ENCODE assay signal across 8 cellular contexts in genomic region chr11:118908931-118909618, GRCh38. TPM values are rescaled to one million over a fixed set of nuclear protein-coding genes. Genes with fewer than 3 reads are reported as not detected.
DNase-seq lines count a peak whose midpoint lies in the region; ATAC-seq and TF ChIP-seq lines count a peak whose summit lies in the region.

No MANE protein-coding gene starts in this region.

- no peak for TF ChIP-seq CTCF in CD8-positive, alpha-beta T cell (IDR thresholded peaks at IDR 0.05)
- no peak for TF ChIP-seq CTCF in ascending aorta (IDR thresholded peaks at IDR 0.05)
- TF ChIP-seq CTCF in hepatocyte (IDR thresholded peaks at IDR 0.05; ENCODE audit: poor library complexity) = no peak

- CTCF ChIA-PET in CD8-positive, alpha-beta T cell (lab: Charles Lee) = interaction anchor here (0.6 to 7.5 kb wide), 13 partner anchors 7 to 219 kb away, joined by 3 to 92 read pairs (median 4); partner anchors contain the start of genes DDX6 and UPK2

- peaks cover 68% of the 10 kb centered on the region for H3K4me1 ChIP-seq in CD8-positive, alpha-beta T cell (ENCODE audit: insufficient read depth, low read length)
- H3K4me1 ChIP-seq in ascending aorta (peaks cover 31 to 67% of the 10 kb centered on the region in 2 donors), hepatocyte (ENCODE audit: insufficient read depth) (peaks cover 64% of the 10 kb centered on the region)

- H4K20me1 ChIP-seq in hepatocyte (ENCODE audit: insufficient read depth, poor library complexity, severe bottlenecking) = peaks cover 17% of the 10 kb centered on the region

- 5% methylated on average over 10 of the region's 17 CpGs for WGBS in hepatocyte (ENCODE audit: low lambda C conversion rate, missing lambda C conversion rate)

- peak overlapping the region; percentile 91 for H3K4me2 ChIP-seq in hepatocyte

- peaks cover 77% of the 10 kb centered on the region for H3K79me2 ChIP-seq in hepatocyte

- H3K36me3 ChIP-seq in CD8-positive, alpha-beta T cell (ENCODE audit: insufficient read depth, low read length) = peaks cover 31% of the 10 kb centered on the region
- H3K36me3 ChIP-seq in ascending aorta = peaks cover 21 to 33% of the 10 kb centered on the region in 2 donors
- no peaks in the 10 kb centered on the region for H3K36me3 ChIP-seq in hepatocyte (replicated peaks; ENCODE audit: insufficient read depth, low read depth)

- peaks cover 47% of the 10 kb centered on the region for H3K36me3 Mint-ChIP-seq in CD8-positive, alpha-beta T cell

- peaks cover 66% of the 10 kb centered on the region for H3K4me1 Mint-ChIP-seq in CD8-positive, alpha-beta T cell (ENCODE audit: low read depth)

- DNase-seq in CD8-positive, alpha-beta T cell = peak in 2 of 7 experiments; percentile 21 to 54
- peak; percentile 67 for DNase-seq in NCI-H1092 treated with DMSO at 0.1 percent for 48 hours (lab: John Stamatoyannopoulos, UW)
- peak in 1 of 2 donors; percentile 93 for DNase-seq in ascending aorta (ENCODE audit: low spot score in 2 of 2)
- DNase-seq in hepatocyte (ENCODE audit: low spot score) = peak; percentile 95
- DNase-seq in putamen (ENCODE audit: low spot score) = peak; percentile 75
- DNase-seq in NCI-H345 (lab: John Stamatoyannopoulos, UW) = no peak
- no peak for DNase-seq in stimulated activated CD4-positive, alpha-beta T cell treated with anti-CD3 and anti-CD28 coated beads, Interleukin-2, amount 100 ng/mL, for 48 hours
- DNase-seq in SIG-M5 (lab: John Stamatoyannopoulos, UW) = no peak

- no peaks in the 10 kb centered on the region for H3K27me3 ChIP-seq in CD8-positive, alpha-beta T cell (ENCODE audit: insufficient read depth, low read length)
- H3K27me3 ChIP-seq in ascending aorta (no peaks in the 10 kb centered on the region), hepatocyte (no peaks in the 10 kb centered on the region)

- peak overlapping the region; percentile 27 for H3K4me3 ChIP-seq in CD8-positive, alpha-beta T cell (ENCODE audit: low read depth, low read length)
- H3K4me3 ChIP-seq in ascending aorta = peak overlapping the region; percentile 52 to 67
- peak overlapping the region; percentile 27 for H3K4me3 ChIP-seq in hepatocyte

- H3K9me3 Mint-ChIP-seq in CD8-positive, alpha-beta T cell = no peaks in the 10 kb centered on the region

- no peaks in the 10 kb centered on the region for H3K9me2 ChIP-seq in hepatocyte (replicated peaks; ENCODE audit: insufficient read depth)

- H3K9me3 ChIP-seq in CD8-positive, alpha-beta T cell (ENCODE audit: low read length) = no peaks in the 10 kb centered on the region
- H3K9me3 ChIP-seq in ascending aorta = no peaks in the 10 kb centered on the region
- no peaks in the 10 kb centered on the region for H3K9me3 ChIP-seq in hepatocyte (ENCODE audit: low read depth)

- intact Hi-C loops in CD8-positive, alpha-beta T cell (cut with DNase I, micrococcal nuclease) = loop anchor here (5.0 kb wide), 1 partner anchor 37 kb away; no protein-coding TSS in a partner anchor
- intact Hi-C loops in ascending aorta (cut with DNase I) = loop anchor here (5.0 kb wide), 2 partner anchors 117 to 287 kb away; partner anchors contain the start of gene DDX6

- H3K27ac ChIP-seq in CD8-positive, alpha-beta T cell (ENCODE audit: low read depth, low read length) = no peak overlapping the region
- peak overlapping the region; percentile 97 for H3K27ac ChIP-seq in ascending aorta
- H3K27ac ChIP-seq in hepatocyte = peak overlapping the region; percentile 99

- peak overlapping the region; percentile 76 for H3K4me3 Mint-ChIP-seq in CD8-positive, alpha-beta T cell

- H3K27ac Mint-ChIP-seq in CD8-positive, alpha-beta T cell = peak overlapping the region; percentile 92

- POLR2A ChIA-PET in CD8-positive, alpha-beta T cell (lab: Charles Lee) = interaction anchor here (0.6 to 9.9 kb wide), 13 partner anchors 9 to 523 kb away, joined by 3 to 201 read pairs (median 5); partner anchors contain the start of genes BCL9L and DDX6

- H2AFZ ChIP-seq in hepatocyte = no peak overlapping the region

- no peaks in the 10 kb centered on the region for H3K27me3 Mint-ChIP-seq in CD8-positive, alpha-beta T cell (ENCODE audit: low read depth)

- no peak for ATAC-seq in CD8-positive, alpha-beta T cell

RNA-seq across cellular contexts. Expression of gene BCL9L, which starts 16.7 kb away (rescaled TPM):
- total RNA-seq in CD8-positive, alpha-beta T cell = 100 to 1,000 TPM; 437 to 439 TPM
- total RNA-seq in ascending aorta (46.5 TPM), hepatocyte (7.8 and 25.3 TPM in 2 replicates)
- polyA plus RNA-seq in hepatocyte = 18.0 and 18.1 TPM in 2 replicates

RNA-seq across cellular contexts. Expression of gene CXCR5, which starts 25.4 kb away (rescaled TPM):
- total RNA-seq in CD8-positive, alpha-beta T cell = 1 to 10 TPM; 7.6 to 8.0 TPM
- not detected for total RNA-seq in ascending aorta
- not detected in 2 replicates for total RNA-seq in hepatocyte
- polyA plus RNA-seq in hepatocyte = 0.11 and 0.29 TPM in 2 replicates

RNA-seq across cellular contexts. Expression of gene UPK2, which starts 47.0 kb away (rescaled TPM):
- not detected for total RNA-seq in CD8-positive, alpha-beta T cell
- total RNA-seq in ascending aorta (not detected), hepatocyte (2.2 and 3.6 TPM in 2 replicates)
- polyA plus RNA-seq in hepatocyte = 55.3 and 101 TPM in 2 replicates

Comparison
In these comparisons a context has a peak if more than half of its experiments do, and no peak if none do; other contexts are left out.
1. DNase-seq: peak in NCI-H1092 treated with DMSO at 0.1 percent for 48 hours (single experiment), hepatocyte (single experiment) and putamen (single experiment); none in NCI-H345 (single experiment), stimulated activated CD4-positive, alpha-beta T cell treated with anti-CD3 and anti-CD28 coated beads, Interleukin-2, amount 100 ng/mL, for 48 hours (0 of 2) and SIG-M5 (single experiment).
2. Peak in every context shown above with its lines, with median percentiles within 50 percentile points of each other: H3K4me3 ChIP-seq.